8 cellular contexts compared by ENCODE assay signal in genomic region chr11:65639623-65640482, GRCh38. TPM values are rescaled to one million over a fixed set of nuclear protein-coding genes. Genes with fewer than 3 reads are reported as not detected.
DNase-seq lines count a peak whose midpoint lies in the region; ATAC-seq, FAIRE-seq and TF ChIP-seq lines count a peak whose summit lies in the region.

No MANE protein-coding gene starts in this region.

- H3K4me2 ChIP-seq in SU-DHL-6 (ENCODE audit: low read depth, low read length, poor library complexity, severe bottlenecking), result peak overlapping the region; percentile 77
- no peak overlapping the region for H3K4me2 ChIP-seq in astrocyte (ENCODE audit: low read length)
- no peak overlapping the region for H3K4me2 ChIP-seq in osteoblast (ENCODE audit: insufficient read depth, low read length)

- H3K36me3 ChIP-seq in SU-DHL-6 (ENCODE audit: low read length) (no peaks in the 10 kb centered on the region), astrocyte (ENCODE audit: insufficient read depth, low read length) (peaks cover 13% of the 10 kb centered on the region), osteoblast (ENCODE audit: insufficient read depth, low read length) (peaks cover 27% of the 10 kb centered on the region), aorta (ENCODE audit: control insufficient read depth in 1 of 2, insufficient read depth in 2 of 2, low read length in 1 of 2) (peaks cover 0 to 2% of the 10 kb centered on the region in 2 donors)

- WGBS in aorta, 2 donors, result 79 to 84% methylated on average over 8 of the region's 8 CpGs

- H3K27ac ChIP-seq in SU-DHL-6 (ENCODE audit: low read depth, low read length) (peak overlapping the region; percentile 90), astrocyte (ENCODE audit: low read depth, low read length) (no peak overlapping the region), osteoblast (ENCODE audit: low read depth, low read length) (no peak overlapping the region), aorta (ENCODE audit: low read depth in 1 of 2, low read length in 2 of 2) (no peak overlapping the region)

- intact Hi-C loops in Calu3 (cut with micrococcal nuclease; ENCODE audit: unreplicated experiment) (no loop called here), aorta (cut with DNase I) (no loop called here)

- peaks cover 44% of the 10 kb centered on the region for H3K36me3 Mint-ChIP-seq in Calu3 (ENCODE audit: insufficient read depth, unreplicated experiment)
- H3K36me3 Mint-ChIP-seq in astrocyte (ENCODE audit: low read depth, unreplicated experiment), result peaks cover 9% of the 10 kb centered on the region

- no peak for FAIRE-seq in astrocyte (lab: Jason Lieb, UNC)

- H3K9me2 ChIP-seq in SU-DHL-6 (replicated peaks; ENCODE audit: insufficient read depth, low read length), result no peaks in the 10 kb centered on the region

- peak overlapping the region; percentile 36 for H3K4me3 ChIP-seq in SU-DHL-6 (ENCODE audit: insufficient read depth, low read length, poor library complexity, severe bottlenecking)
- no peak overlapping the region for H3K4me3 ChIP-seq in astrocyte (ENCODE audit: insufficient read depth, low read depth, low read length)
- H3K4me3 ChIP-seq in osteoblast (ENCODE audit: insufficient read depth, low read length), result no peak overlapping the region
- H3K4me3 ChIP-seq in aorta (ENCODE audit: low read length in 2 of 2), result no peak overlapping the region

- H2AFZ ChIP-seq in SU-DHL-6 (ENCODE audit: low read depth, low read length, severe bottlenecking) (no peak overlapping the region), astrocyte (ENCODE audit: low read depth, low read length) (no peak overlapping the region), osteoblast (ENCODE audit: low read length) (no peak overlapping the region)

- ATAC-seq in GM21390 (IDR thresholded peaks at IDR 0.05; ENCODE audit: unreplicated experiment) (peak; percentile 28), aorta (ENCODE audit: low FRiP score) (no peak), omental fat pad (ENCODE audit: low FRiP score) (no peak)

- no peaks in the 10 kb centered on the region for H3K27me3 ChIP-seq in SU-DHL-6 (ENCODE audit: low read length)
- H3K27me3 ChIP-seq in astrocyte (ENCODE audit: insufficient read depth, low read length), result no peaks in the 10 kb centered on the region
- H3K27me3 ChIP-seq in osteoblast (ENCODE audit: insufficient read depth, low read length), result no peaks in the 10 kb centered on the region
- H3K27me3 ChIP-seq in aorta (ENCODE audit: control insufficient read depth in 1 of 2, insufficient read depth in 2 of 2, low read length in 1 of 2), result no peaks in the 10 kb centered on the region

- peaks cover 23% of the 10 kb centered on the region for H3F3A ChIP-seq in SU-DHL-6 (ENCODE audit: insufficient read depth)

- TF ChIP-seq CTCF in Calu3 (IDR thresholded peaks at IDR 0.05; ENCODE audit: unreplicated experiment) (no peak), SU-DHL-6 (IDR thresholded peaks at IDR 0.05; ENCODE audit: insufficient read depth, low read length, poor library complexity, severe bottlenecking) (no peak), astrocyte (IDR thresholded peaks at IDR 0.05; ENCODE audit: insufficient read depth, low read depth, low read length) (no peak), osteoblast (IDR thresholded peaks at IDR 0.05; ENCODE audit: extremely low read depth, low read depth, low read length) (no peak), omental fat pad (IDR thresholded peaks at IDR 0.05) (no peak)

- H3K27me3 Mint-ChIP-seq in Calu3 (ENCODE audit: unreplicated experiment) (no peaks in the 10 kb centered on the region), astrocyte (ENCODE audit: low read depth, unreplicated experiment) (no peaks in the 10 kb centered on the region)

- H3K4me3 Mint-ChIP-seq in Calu3 (ENCODE audit: low read depth, unreplicated experiment) (no peak overlapping the region), astrocyte (ENCODE audit: unreplicated experiment) (peak overlapping the region; percentile 34)

- CTCF ChIA-PET in Calu3 (lab: Charles Lee), result interaction anchor here (0.6 kb wide), 1 partner anchor 9 kb away, joined by 4 read pairs; no protein-coding TSS in a partner anchor

- peaks cover 32% of the 10 kb centered on the region for H3K4me1 Mint-ChIP-seq in Calu3 (ENCODE audit: low read depth, unreplicated experiment)
- peaks cover 16% of the 10 kb centered on the region for H3K4me1 Mint-ChIP-seq in astrocyte (ENCODE audit: low read depth, unreplicated experiment)

- H4K20me1 ChIP-seq in SU-DHL-6 (ENCODE audit: low read depth, low read length) (no peaks in the 10 kb centered on the region), astrocyte (ENCODE audit: insufficient read depth, low read length) (peaks cover 32% of the 10 kb centered on the region), osteoblast (ENCODE audit: insufficient read depth, low read length) (peaks cover 16% of the 10 kb centered on the region)

- no peaks in the 10 kb centered on the region for H3K79me2 ChIP-seq in SU-DHL-6 (ENCODE audit: insufficient read depth, low read length)
- peaks cover 21% of the 10 kb centered on the region for H3K79me2 ChIP-seq in astrocyte (ENCODE audit: insufficient read depth, low read length)
- H3K79me2 ChIP-seq in osteoblast (ENCODE audit: insufficient read depth, low read length), result peaks cover 9% of the 10 kb centered on the region

- H3K9me3 ChIP-seq in SU-DHL-6 (ENCODE audit: insufficient read depth, low read length) (no peaks in the 10 kb centered on the region), astrocyte (ENCODE audit: insufficient read depth, low read depth, low read length) (no peaks in the 10 kb centered on the region), osteoblast (ENCODE audit: low read depth, low read length) (no peaks in the 10 kb centered on the region), aorta (ENCODE audit: control insufficient read depth, low read length) (no peaks in the 10 kb centered on the region)

- BruUV-seq in Calu3 (replicated peaks; lab: Mats Ljungman, UMichigan), result TSS peak; percentile 5

- DNase-seq in Calu3, result no peak
- no peak for DNase-seq in astrocyte (ENCODE audit: low read depth)
- peak; percentile 83 for DNase-seq in osteoblast (ENCODE audit: insufficient read length, low spot score, missing footprints)
- DNase-seq in T1000 (lab: John Stamatoyannopoulos, UW), result no peak
- no peak for DNase-seq in aorta
- DNase-seq in omental fat pad (ENCODE audit: low spot score), result no peak

- H3K27ac Mint-ChIP-seq in Calu3 (ENCODE audit: unreplicated experiment), result no peak overlapping the region
- no peak overlapping the region for H3K27ac Mint-ChIP-seq in astrocyte (ENCODE audit: unreplicated experiment)

- peaks cover 30% of the 10 kb centered on the region for H3K4me1 ChIP-seq in astrocyte (ENCODE audit: insufficient read depth, low read length)
- H3K4me1 ChIP-seq in osteoblast (ENCODE audit: insufficient read depth, low read length), result peaks cover 15% of the 10 kb centered on the region
- no peaks in the 10 kb centered on the region for H3K4me1 ChIP-seq in aorta (ENCODE audit: control insufficient read depth in 1 of 2, insufficient read depth in 2 of 2, low read length in 2 of 2)

- no peaks in the 10 kb centered on the region for H3K9me3 Mint-ChIP-seq in Calu3 (ENCODE audit: low read depth, unreplicated experiment)
- H3K9me3 Mint-ChIP-seq in astrocyte (ENCODE audit: unreplicated experiment), result no peaks in the 10 kb centered on the region

- peak overlapping the region; percentile 76 for H3K9ac ChIP-seq in SU-DHL-6 (ENCODE audit: low read length)
- no peak overlapping the region for H3K9ac ChIP-seq in astrocyte (ENCODE audit: low read length)

RNA-seq across cellular contexts. Expression of gene SIPA1, which starts 2.0 kb away (rescaled TPM):
- total RNA-seq in Calu3 (2022) (33.0 and 41.3 TPM in 2 replicates), astrocyte (19.0 and 26.7 TPM in 2 replicates), osteoblast (12.7 and 15.2 TPM in 2 replicates), aorta (10 to 100 TPM; 67.0 to 75.1 TPM), omental fat pad (10 to 100 TPM; 19.3 to 60.5 (median 33.3) TPM)
- polyA plus RNA-seq in aorta, result 100 to 1,000 TPM in 1 of 2 donors, 10 to 100 TPM in 1; 25.2 to 147 TPM

RNA-seq across cellular contexts. Expression of gene RELA, which starts 22.9 kb away (rescaled TPM):
- total RNA-seq in Calu3 (2022), result 76.4 and 79.6 TPM in 2 replicates
- 62.2 and 68.9 TPM in 2 replicates for total RNA-seq in astrocyte
- 29.2 and 31.8 TPM in 2 replicates for total RNA-seq in osteoblast
- total RNA-seq in aorta, result 100 to 1,000 TPM in 1 of 2 donors, 10 to 100 TPM in 1; 98.2 to 108 TPM
- polyA plus RNA-seq in aorta, result 10 to 100 TPM; 28.8 to 73.8 TPM
- 10 to 100 TPM; 37.8 to 72.7 (median 46.8) TPM for total RNA-seq in omental fat pad

RNA-seq across cellular contexts. Expression of gene PCNX3, which starts 24.3 kb away (rescaled TPM):
- total RNA-seq in Calu3 (2022), result 72.8 and 77.4 TPM in 2 replicates
- 45.6 and 51.2 TPM in 2 replicates for total RNA-seq in astrocyte
- 26.5 and 27.9 TPM in 2 replicates for total RNA-seq in osteoblast
- total RNA-seq in aorta, result 10 to 100 TPM; 24.8 to 28.8 TPM
- 10 to 100 TPM in 1 of 2 donors, 1 to 10 TPM in 1; 3.9 to 50.0 TPM for polyA plus RNA-seq in aorta
- 10 to 100 TPM; 15.8 to 25.1 (median 20.7) TPM for total RNA-seq in omental fat pad

RNA-seq across cellular contexts. Expression of gene MAP3K11, which starts 25.8 kb away (rescaled TPM):
- total RNA-seq in Calu3 (2022), result 86.3 and 91.4 TPM in 2 replicates
- 55.4 and 61.3 TPM in 2 replicates for total RNA-seq in astrocyte
- 19.4 and 21.4 TPM in 2 replicates for total RNA-seq in osteoblast
- 10 to 100 TPM; 51.3 to 87.9 TPM for total RNA-seq in aorta
- 10 to 100 TPM; 34.2 to 78.8 TPM for polyA plus RNA-seq in aorta
- 10 to 100 TPM; 29.6 to 69.5 (median 44.8) TPM for total RNA-seq in omental fat pad

RNA-seq across cellular contexts. Expression of gene KCNK7, which starts 44.3 kb away (rescaled TPM):
- total RNA-seq in Calu3 (2022), result 1.2 and 1.4 TPM in 2 replicates
- 0.84 TPM in 1 of 2 replicates, not detected in the other for total RNA-seq in astrocyte
- 0.29 TPM in 1 of 2 replicates, not detected in the other for total RNA-seq in osteoblast
- total RNA-seq in aorta, result 1 to 10 TPM in 1 of 2 donors, under 1 TPM in 1; 0.93 to 1.3 TPM
- polyA plus RNA-seq in aorta, result 1 to 10 TPM in 1 of 2 donors, not detected in 1; 7.3 TPM
- 1 to 10 TPM in 3 of 4 donors, not detected in 1; 1.1 to 1.7 (median 1.5) TPM for total RNA-seq in omental fat pad
